32 cellular contexts compared by ENCODE assay signal in genomic region chr13:40348096-40348679, GRCh38.
DNase-seq lines count a peak whose midpoint lies in the region; ATAC-seq, FAIRE-seq and TF ChIP-seq lines count a peak whose summit lies in the region.
"Had no signal": no experiment of that assay in that cellular context is flagged by ENCODE, and none has a peak within 500 bp of the region (broad histone marks: within the 10 kb centered on the region; RNA-seq: fewer than 3 reads in every experiment).

No MANE protein-coding gene starts in this region.

- intact Hi-C loops in Caco-2 (cut with micrococcal nuclease; ENCODE audit: unreplicated experiment) (no loop called here), pancreas (cut with DNase I) (loop anchor here in 1 of 3 donors (10.0 kb wide), 1 partner anchor 273 kb away; no protein-coding TSS in a partner anchor)

- H4K20me1 ChIP-seq in astrocyte (ENCODE audit: insufficient read depth, low read length): no peaks in the 10 kb centered on the region

- no peak for DNase-seq in Caco-2
- DNase-seq in astrocyte (ENCODE audit: low read depth): peak; percentile 24
- peak; percentile 34 for DNase-seq in osteocyte (ENCODE audit: extremely low spot score, unreplicated experiment)
- DNase-seq in SKM-1 (lab: John Stamatoyannopoulos, UW; ENCODE audit: unreplicated experiment): no peak
- no peak for DNase-seq in GM10248 (ENCODE audit: extremely low spot score)
- no peak for DNase-seq in pancreas
- DNase-seq in central memory CD4-positive, alpha-beta T cell: no peak
- DNase-seq: activated CD4-positive, alpha-beta T cell treated with anti-CD3 and anti-CD28 coated beads for 48 hours; activated effector memory CD4-positive, alpha-beta T cell treated with anti-CD3 and anti-CD28 coated beads, Interleukin-2, amount 50 U/mL, for 16 hours; activated T-cell treated with anti-CD3 and anti-CD28 coated beads, Interleukin-2, amount 50 U/mL, for 1 hour; AML-193; body of pancreas; cerebellar nuclear complex; dermis blood vessel endothelial cell; mammary epithelial cell; MG63; NCI-H1105; NCI-H187 treated with DMSO at 0.1 percent for 48 hours; NCI-H2171; psoas muscle; SIG-M5; stimulated activated naive CD4-positive, alpha-beta T cell treated with Interleukin-2 at 50 U/mL for 16 hours; SW 1271; T1000; testis; WERI-Rb-1 had no signal

- CTCF ChIA-PET in Caco-2 (lab: Charles Lee): no interaction called here
- CTCF ChIA-PET in GM10248 (lab: Yijun Ruan, JAX): interaction anchor here (0.8 kb wide), 1 partner anchor 9 kb away, joined by 3 read pairs; no protein-coding TSS in a partner anchor

- TF ChIP-seq RAD21 in liver (IDR thresholded peaks at IDR 0.05): no peak

- FAIRE-seq in astrocyte (lab: Jason Lieb, UNC): no peak
- FAIRE-seq in pancreas (lab: Jason Lieb, UNC): no peak
- FAIRE-seq: GM12892 had no signal

- no peak overlapping the region for H3K4me2 ChIP-seq in astrocyte (ENCODE audit: low read length)
- H3K4me2 ChIP-seq: hepatocyte, KMS-11 had no signal

- H3K4me1 Mint-ChIP-seq in Caco-2 (ENCODE audit: low read depth, unreplicated experiment): peaks cover 25% of the 10 kb centered on the region
- peaks cover 19% of the 10 kb centered on the region for H3K4me1 Mint-ChIP-seq in astrocyte (ENCODE audit: low read depth, unreplicated experiment)
- peaks cover 10% of the 10 kb centered on the region for H3K4me1 Mint-ChIP-seq in osteocyte (ENCODE audit: unreplicated experiment)

- H3K36me3 Mint-ChIP-seq in Caco-2 (ENCODE audit: insufficient read depth, unreplicated experiment) (no peaks in the 10 kb centered on the region), astrocyte (ENCODE audit: low read depth, unreplicated experiment) (no peaks in the 10 kb centered on the region), osteocyte (ENCODE audit: unreplicated experiment) (no peaks in the 10 kb centered on the region)

- H3K27ac ChIP-seq in astrocyte (ENCODE audit: low read depth, low read length) (no peak overlapping the region), liver (ENCODE audit: low read depth in 1 of 2, low read length in 2 of 2) (no peak overlapping the region), pancreas (no peak overlapping the region)
- H3K27ac ChIP-seq: body of pancreas, hepatocyte, KMS-11, psoas muscle, testis, WERI-Rb-1 had no signal

- H2AFZ ChIP-seq in astrocyte (ENCODE audit: low read depth, low read length): no peak overlapping the region
- H2AFZ ChIP-seq: hepatocyte had no signal

- H3K4me1 ChIP-seq in Caco-2: peaks cover 12% of the 10 kb centered on the region
- no peaks in the 10 kb centered on the region for H3K4me1 ChIP-seq in astrocyte (ENCODE audit: insufficient read depth, low read length)
- H3K4me1 ChIP-seq in liver (ENCODE audit: control insufficient read depth in 4 of 4, insufficient read depth in 4 of 4, low read length in 3 of 4): peaks cover 17 to 81% (median 66%) of the 10 kb centered on the region in 4 donors
- H3K4me1 ChIP-seq in pancreas: peaks cover 3 to 12% (median 5%) of the 10 kb centered on the region in 3 donors
- H3K4me1 ChIP-seq: HAP-1 had no signal

- H3K27ac Mint-ChIP-seq in Caco-2 (ENCODE audit: unreplicated experiment): peak overlapping the region; percentile 9
- H3K27ac Mint-ChIP-seq in astrocyte (ENCODE audit: unreplicated experiment): no peak overlapping the region
- no peak overlapping the region for H3K27ac Mint-ChIP-seq in osteocyte (ENCODE audit: unreplicated experiment)

- POLR2A ChIA-PET in Caco-2 (lab: Charles Lee): no interaction called here
- POLR2A ChIA-PET in GM10248 (lab: Yijun Ruan, JAX): no interaction called here

- H3K27me3 ChIP-seq in Caco-2 (replicated peaks; ENCODE audit: control insufficient read depth, insufficient read depth, low read length): no peaks in the 10 kb centered on the region
- no peaks in the 10 kb centered on the region for H3K27me3 ChIP-seq in astrocyte (ENCODE audit: insufficient read depth, low read length)
- no peaks in the 10 kb centered on the region for H3K27me3 ChIP-seq in liver (ENCODE audit: control insufficient read depth in 4 of 4, insufficient read depth in 4 of 4, low read length in 3 of 4)
- no peaks in the 10 kb centered on the region for H3K27me3 ChIP-seq in pancreas
- H3K27me3 ChIP-seq: body of pancreas, gastroesophageal sphincter, hepatocyte, MG63, testis had no signal

- TF ChIP-seq CTCF in Caco-2 (IDR thresholded peaks at IDR 0.05; ENCODE audit: insufficient read depth in 1 of 2, low read depth in 1 of 2, low read length in 1 of 2, severe bottlenecking in 1 of 2, unreplicated experiment in 1 of 2) (no peak), astrocyte (IDR thresholded peaks at IDR 0.05; ENCODE audit: insufficient read depth, low read depth, low read length) (no peak), liver (IDR thresholded peaks at IDR 0.05; ENCODE audit: low read depth, low read length, missing input control) (no peak), osteocyte (IDR thresholded peaks at IDR 0.05) (no peak), GM10248 (IDR thresholded peaks at IDR 0.05; ENCODE audit: control extremely low read depth, extremely low read depth, low read depth, missing control alignments) (no peak), pancreas (IDR thresholded peaks at IDR 0.05) (no peak)

- no peaks in the 10 kb centered on the region for H3K9me3 Mint-ChIP-seq in Caco-2 (ENCODE audit: unreplicated experiment)
- H3K9me3 Mint-ChIP-seq in astrocyte (ENCODE audit: unreplicated experiment): peaks cover 2% of the 10 kb centered on the region
- no peaks in the 10 kb centered on the region for H3K9me3 Mint-ChIP-seq in osteocyte (ENCODE audit: unreplicated experiment)

- WGBS in liver: 73% methylated on average over 7 of the region's 7 CpGs
- WGBS in pancreas, 2 donors: 86 to 96% methylated on average over 7 of the region's 7 CpGs

- H3K36me3 ChIP-seq in Caco-2 (ENCODE audit: control insufficient read depth, insufficient read depth, low read length): no peaks in the 10 kb centered on the region
- H3K36me3 ChIP-seq in astrocyte (ENCODE audit: insufficient read depth, low read length): no peaks in the 10 kb centered on the region
- H3K36me3 ChIP-seq in liver (ENCODE audit: control insufficient read depth in 4 of 4, insufficient read depth in 3 of 4, low read depth in 1 of 4, low read length in 3 of 4): no peaks in the 10 kb centered on the region
- H3K36me3 ChIP-seq in pancreas: no peaks in the 10 kb centered on the region
- H3K36me3 ChIP-seq: gastroesophageal sphincter, HAP-1, MG63, WERI-Rb-1 had no signal

- ATAC-seq in pancreas: no peak
- ATAC-seq: body of pancreas, gastroesophageal sphincter, psoas muscle had no signal

- H3K4me3 Mint-ChIP-seq in Caco-2 (ENCODE audit: unreplicated experiment) (no peak overlapping the region), astrocyte (ENCODE audit: unreplicated experiment) (no peak overlapping the region), osteocyte (ENCODE audit: unreplicated experiment) (no peak overlapping the region)

- H3K4me3 ChIP-seq in Caco-2 (ENCODE audit: low read depth, low read length): no peak overlapping the region
- H3K4me3 ChIP-seq in astrocyte (ENCODE audit: insufficient read depth, low read depth, low read length): no peak overlapping the region
- peak overlapping the region in 2 of 3 donors; percentile 50 to 74 for H3K4me3 ChIP-seq in liver (ENCODE audit: low read depth in 1 of 3, low read length in 3 of 3)
- H3K4me3 ChIP-seq in pancreas: no peak overlapping the region
- H3K4me3 ChIP-seq: body of pancreas, gastroesophageal sphincter, HAP-1, hepatocyte, MG63, psoas muscle, testis had no signal

- H3K79me2 ChIP-seq in astrocyte (ENCODE audit: insufficient read depth, low read length): no peaks in the 10 kb centered on the region
- H3K79me2 ChIP-seq: hepatocyte had no signal

- H3K9me3 ChIP-seq in Caco-2 (no peaks in the 10 kb centered on the region), astrocyte (ENCODE audit: insufficient read depth, low read depth, low read length) (no peaks in the 10 kb centered on the region), liver (ENCODE audit: control insufficient read depth in 4 of 4, low read length in 3 of 4) (no peaks in the 10 kb centered on the region), pancreas (no peaks in the 10 kb centered on the region)
- H3K9me3 ChIP-seq: body of pancreas, gastroesophageal sphincter, HAP-1, MG63, psoas muscle, testis had no signal

- no peak overlapping the region for H3K9ac ChIP-seq in astrocyte (ENCODE audit: low read length)
- H3K9ac ChIP-seq in liver (ENCODE audit: low read depth in 1 of 2, low read length in 2 of 2): peak overlapping the region in 1 of 2 donors; percentile 51
- H3K9ac ChIP-seq: KMS-11 had no signal

- H3K27me3 Mint-ChIP-seq in Caco-2 (ENCODE audit: insufficient read depth, unreplicated experiment) (no peaks in the 10 kb centered on the region), astrocyte (ENCODE audit: low read depth, unreplicated experiment) (peaks cover 7% of the 10 kb centered on the region), osteocyte (ENCODE audit: unreplicated experiment) (peaks cover 8% of the 10 kb centered on the region)

- BruUV-seq in Caco-2 (replicated peaks; lab: Mats Ljungman, UMichigan): no TSS peak

TF ChIP-seq in liver, 16 proteins besides CTCF, POLR2A, EP300 and RAD21:
- TF ChIP-seq RXRA (IDR thresholded peaks at IDR 0.05): peak; percentile 5 to 33
- TF ChIP-seq YY1 (IDR thresholded peaks at IDR 0.05): no peak
- TF ChIP-seq HNF4A (conservative IDR thresholded peaks at IDR 0.05): peak in 1 of 2 donors; percentile 25

Comparison
In these comparisons a context has a peak if more than half of its experiments do, and no peak if none do; other contexts are left out.
1. DNase-seq: peak in astrocyte (single experiment) and osteocyte (single experiment); none in Caco-2 (0 of 2), SKM-1 (single experiment), GM10248 (single experiment), pancreas (0 of 6) and central memory CD4-positive, alpha-beta T cell (single experiment).
2. H3K4me3 ChIP-seq: peak in liver (2 of 3); none in Caco-2 (single experiment), astrocyte (single experiment) and pancreas (0 of 4).